Comparison of ENCODE assay signal across 23 cellular contexts in the genomic region with DNA sequence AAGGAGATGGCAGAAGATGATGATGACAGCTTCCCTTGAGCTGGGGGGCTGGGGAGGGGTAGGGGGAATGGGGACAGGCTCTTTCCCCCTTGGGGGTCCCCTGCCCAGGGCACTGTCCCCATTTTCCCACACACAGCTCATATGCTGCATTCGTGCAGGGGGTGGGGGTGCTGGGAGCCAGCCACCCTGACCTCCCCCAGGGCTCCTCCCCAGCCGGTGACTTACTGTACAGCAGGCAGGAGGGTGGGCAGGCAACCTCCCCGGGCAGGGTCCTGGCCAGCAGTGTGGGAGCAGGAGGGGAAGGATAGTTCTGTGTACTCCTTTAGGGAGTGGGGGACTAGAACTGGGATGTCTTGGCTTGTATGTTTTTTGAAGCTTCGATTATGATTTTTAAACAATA. TPM values are rescaled to one million over a fixed set of nuclear protein-coding genes. Genes with fewer than 3 reads are reported as not detected.
"Had no signal": no experiment of that assay in that cellular context is flagged by ENCODE, and none has a peak within 500 bp of the region (broad histone marks: within the 10 kb centered on the region; RNA-seq: fewer than 3 reads in every experiment).

No MANE protein-coding gene starts in this region.

- H3K4me1 ChIP-seq: gastrocnemius medialis had no signal

- H3K27me3 ChIP-seq: brain microvascular endothelial cell, gastrocnemius medialis, suprapubic skin, transverse colon had no signal

- ATAC-seq: activated CD4-positive, CD25-positive, alpha-beta regulatory T cell treated with anti-CD3 and anti-CD28 coated beads, Interleukin-2, amount 50 U/mL, for 24 hours; activated T-cell treated with anti-CD3 and anti-CD28 coated beads, Interleukin-2, amount 50 U/mL, for 72 hours; gastrocnemius medialis; stimulated activated naive CD8-positive, alpha-beta T cell treated with anti-CD3 and anti-CD28 coated beads, Interleukin-15, Interleukin-2, amounts not matched to agents 100 U/mL and 50 U/mL, for 24 hours had no signal

- H3K9me3 Mint-ChIP-seq: activated T-cell treated with anti-CD3 and anti-CD28 coated beads, Interleukin-2, amount 50 U/mL, for 72 hours had no signal

- H3K4me3 Mint-ChIP-seq: activated T-cell treated with anti-CD3 and anti-CD28 coated beads, Interleukin-2, amount 50 U/mL, for 72 hours had no signal

- H3K4me3 ChIP-seq: gastrocnemius medialis, suprapubic skin, transverse colon had no signal

- H3K27ac Mint-ChIP-seq: activated T-cell treated with anti-CD3 and anti-CD28 coated beads, Interleukin-2, amount 50 U/mL, for 72 hours had no signal

- DNase-seq: activated CD4-positive, alpha-beta T cell treated with anti-CD3 and anti-CD28 coated beads, Interleukin-2, amount 50 U/mL, for 1 hour; activated effector memory CD4-positive, alpha-beta T cell treated with anti-CD3 and anti-CD28 coated beads, Interleukin-2, amount 50 U/mL, for 16 hours; activated naive CD4-positive, alpha-beta T cell treated with anti-CD3 and anti-CD28 coated beads, Interleukin-2, amount 50 U/mL, for 16 hours; activated T-cell treated with anti-CD3 and anti-CD28 coated beads, Interleukin-2, amount 50 U/mL, for 72 hours; brain microvascular endothelial cell; cortex of kidney; head of caudate nucleus; occipital lobe; retina; stimulated activated CD4-positive, alpha-beta T cell treated with anti-CD3 and anti-CD28 coated beads, Interleukin-12 subunit alpha, Interleukin-12 subunit beta, amount 100 ng/mL, for 4 hours; stimulated activated CD4-positive, alpha-beta T cell treated with anti-CD3 and anti-CD28 coated beads, Interleukin-1b, Interleukin-23, amount 100 ng/mL, for 48 hours; stimulated activated CD8-positive, alpha-beta memory T cell treated with anti-CD3 and anti-CD28 coated beads, Interleukin-4, amount 100 ng/mL, for 48 hours; stimulated activated naive CD8-positive, alpha-beta T cell treated with anti-CD3 and anti-CD28 coated beads, Interleukin-15, Interleukin-2, amounts not matched to agents 100 U/mL and 50 U/mL, for 24 hours; transverse colon had no signal

- H3K27ac ChIP-seq: brain microvascular endothelial cell, gastrocnemius medialis, suprapubic skin, transverse colon had no signal

- H3K9me3 ChIP-seq: gastrocnemius medialis, suprapubic skin, transverse colon had no signal

- FAIRE-seq: endometrium, keratinocyte had no signal

RNA-seq across cellular contexts. Expression of a gene that starts 17.7 kb away (rescaled TPM):
- total RNA-seq: activated CD8-positive, alpha-beta memory T cell treated with anti-CD3 and anti-CD28 coated beads for 36 hours; activated T-cell treated with anti-CD3 and anti-CD28 coated beads, Interleukin-2, amount 50 U/mL, for 72 hours; left lobe of liver; T-helper 1 cell treated with Interleukin-12 subunit alpha and Interleukin-12 subunit beta and Interleukin-4 antibody, amounts not matched to agents 30 ng/mL and 1 ng/mL, for 36 hours had no signal
- polyA plus RNA-seq: neural cell had no signal

RNA-seq across cellular contexts. Expression of a gene that starts 34.7 kb away (rescaled TPM):
- total RNA-seq: left lobe of liver, occipital lobe had no signal
- polyA plus RNA-seq: neural cell had no signal
